ENCODE assay signal across 1 cellular context in genomic region chr17:74770498-74771318, GRCh38.
TF ChIP-seq lines count a peak whose summit lies in the region.

No MANE protein-coding gene starts in this region.

TF ChIP-seq in HepG2, 621 proteins besides CTCF, POLR2A, EP300 and RAD21 (continued from another document and continues in another):
- TF ChIP-seq THAP9 (CRISPR knock-in tag; IDR thresholded peaks at IDR 0.05; ENCODE audit: borderline replicate concordance) (no peak), JDP2 (CRISPR knock-in tag; IDR thresholded peaks at IDR 0.05; ENCODE audit: borderline replicate concordance) (no peak), ZBTB7B (CRISPR knock-in tag; IDR thresholded peaks at IDR 0.05) (peak; percentile 66; the same call in 1 of the 2 replicates), ZNF20 (CRISPR knock-in tag; IDR thresholded peaks at IDR 0.05) (no peak), RFXAP (CRISPR knock-in tag; IDR thresholded peaks at IDR 0.05; ENCODE audit: borderline replicate concordance) (no peak), TEF (CRISPR knock-in tag; IDR thresholded peaks at IDR 0.05) (no peak), GATAD2A (CRISPR knock-in tag; IDR thresholded peaks at IDR 0.05) (peak; percentile 82), NR2F2 (IDR thresholded peaks at IDR 0.05; ENCODE audit: borderline replicate concordance, low read depth) (peak; percentile 25; the same call in 1 of the 2 replicates), ZBTB1 (CRISPR knock-in tag; IDR thresholded peaks at IDR 0.05; ENCODE audit: borderline replicate concordance) (no peak), DR1 (CRISPR knock-in tag; IDR thresholded peaks at IDR 0.05) (no peak), ZBTB26 (CRISPR knock-in tag; IDR thresholded peaks at IDR 0.05; ENCODE audit: borderline replicate concordance) (peak; percentile 63; the same call in 1 of the 2 replicates), KMT2B (CRISPR knock-in tag; IDR thresholded peaks at IDR 0.05) (no peak), FOSL2 (CRISPR knock-in tag; IDR thresholded peaks at IDR 0.05) (peak; percentile 59), ZNF598 (CRISPR knock-in tag; IDR thresholded peaks at IDR 0.05; ENCODE audit: borderline replicate concordance) (peak; percentile 56; the same call in 1 of the 2 replicates), ZBTB40 (IDR thresholded peaks at IDR 0.05) (no peak), ZBTB40 (CRISPR knock-in tag; IDR thresholded peaks at IDR 0.05) (no peak), NFYB (CRISPR knock-in tag; IDR thresholded peaks at IDR 0.05) (0 out of 2 replicates have a peak, but pooled peaks have one; percentile 4), ARHGAP35 (CRISPR knock-in tag; IDR thresholded peaks at IDR 0.05; ENCODE audit: borderline replicate concordance) (0 out of 2 replicates have a peak, but pooled peaks have one; percentile 39), JUND (CRISPR knock-in tag; IDR thresholded peaks at IDR 0.05) (no peak), TBP (CRISPR knock-in tag; IDR thresholded peaks at IDR 0.05) (no peak), CENPX (CRISPR knock-in tag; IDR thresholded peaks at IDR 0.05) (no peak), ZNF326 (CRISPR knock-in tag; IDR thresholded peaks at IDR 0.05; ENCODE audit: borderline replicate concordance) (no peak; the same call in 1 of the 2 replicates), ZNF468 (CRISPR knock-in tag; IDR thresholded peaks at IDR 0.05) (no peak), HNRNPH1 (optimal IDR thresholded peaks at IDR 0.05; ENCODE audit: low read depth, low read length) (no peak), ZNF530 (CRISPR knock-in tag; IDR thresholded peaks at IDR 0.05; ENCODE audit: low read depth) (no peak), HCFC1 (IDR thresholded peaks at IDR 0.05; ENCODE audit: low read depth, low read length) (no peak), MAF1 (CRISPR knock-in tag; IDR thresholded peaks at IDR 0.05; ENCODE audit: borderline replicate concordance) (no peak), FOXP1 (IDR thresholded peaks at IDR 0.05) (no peak), FOXP1 (CRISPR knock-in tag; IDR thresholded peaks at IDR 0.05) (no peak), PHF21A (CRISPR knock-in tag; IDR thresholded peaks at IDR 0.05) (peak; percentile 75; the same call in 1 of the 2 replicates), ATF6 (CRISPR knock-in tag; conservative IDR thresholded peaks at IDR 0.05) (0 out of 2 replicates have a peak, but pooled peaks have one; percentile 76), ZNF766 (CRISPR knock-in tag; IDR thresholded peaks at IDR 0.05; ENCODE audit: borderline replicate concordance) (no peak; the same call in 1 of the 2 replicates), PBX2 (CRISPR knock-in tag; IDR thresholded peaks at IDR 0.05) (no peak), ARNT (IDR thresholded peaks at IDR 0.05) (no peak), SOX6 (IDR thresholded peaks at IDR 0.05) (no peak), SOX6 (CRISPR knock-in tag; IDR thresholded peaks at IDR 0.05) (peak; percentile 52), TRIM22 (IDR thresholded peaks at IDR 0.05) (no peak), ZNF792 (CRISPR knock-in tag; IDR thresholded peaks at IDR 0.05) (peak; percentile 60; the same call in 1 of the 2 replicates), CREB3 (CRISPR knock-in tag; IDR thresholded peaks at IDR 0.05) (no peak), ZBTB33 (CRISPR knock-in tag; IDR thresholded peaks at IDR 0.05) (peak; percentile 79), FOXJ3 (CRISPR knock-in tag; IDR thresholded peaks at IDR 0.05; ENCODE audit: borderline replicate concordance) (no peak), ZC3H13 (CRISPR knock-in tag; IDR thresholded peaks at IDR 0.05) (peak; percentile 80)
